1 cellular context compared by ENCODE assay signal in genomic region chr1:119647734-119648619, GRCh38.
TF ChIP-seq lines count a peak whose summit lies in the region.

TSS of gene ZNF697 (minus strand) at chr1:119648266. CDS start at chr1:119626100, 22,166 bp downstream.

TF ChIP-seq in H1, 55 proteins besides CTCF, POLR2A, EP300 and RAD21 (continued from another document):
- TF ChIP-seq E2F6 (IDR thresholded peaks at IDR 0.05) (no peak), EZH2 (IDR thresholded peaks at IDR 0.05; ENCODE audit: low read depth, low read length, severe bottlenecking) (no peak), TBP (IDR thresholded peaks at IDR 0.05; ENCODE audit: low read depth, low read length) (peak; percentile 58), BCL11A (IDR thresholded peaks at IDR 0.05; ENCODE audit: low read depth in 2 of 2, low read length in 2 of 2) (no peak), RNF2 (IDR thresholded peaks at IDR 0.05; ENCODE audit: borderline replicate concordance, low read depth, low read length, missing control alignments, poor library complexity, severe bottlenecking) (no peak), SIX5 (IDR thresholded peaks at IDR 0.05; ENCODE audit: low read depth, low read length) (peak; percentile 28; the same call in 1 of the 2 replicates), POLR2AphosphoS5 (IDR thresholded peaks at IDR 0.05; ENCODE audit: low read depth, low read length) (0 out of 2 replicates have a peak, but pooled peaks have one; percentile 47), POU5F1 (IDR thresholded peaks at IDR 0.05; ENCODE audit: low read depth, low read length) (no peak), TCF12 (IDR thresholded peaks at IDR 0.05; ENCODE audit: low read depth, low read length) (0 out of 2 replicates have a peak, but pooled peaks have one; percentile 20), NANOG (IDR thresholded peaks at IDR 0.05; ENCODE audit: insufficient read depth, low read depth, low read length, poor library complexity, severe bottlenecking) (no peak), SAP30 (IDR thresholded peaks at IDR 0.05; ENCODE audit: insufficient read depth, insufficient replicate concordance, low read length) (no peak), EGR1 (IDR thresholded peaks at IDR 0.05; ENCODE audit: borderline replicate concordance, low read depth, low read length) (no peak), RFX5 (IDR thresholded peaks at IDR 0.05; ENCODE audit: borderline replicate concordance, low read depth, low read length) (no peak), GTF2F1 (IDR thresholded peaks at IDR 0.05; ENCODE audit: borderline replicate concordance, low read depth, low read length) (0 out of 2 replicates have a peak, but pooled peaks have one; percentile 24), CEBPB (IDR thresholded peaks at IDR 0.05; ENCODE audit: low read depth, low read length) (no peak), SUZ12 (IDR thresholded peaks at IDR 0.05; ENCODE audit: low read length) (no peak), USF2 (IDR thresholded peaks at IDR 0.05; ENCODE audit: low read length) (no peak), BRCA1 (IDR thresholded peaks at IDR 0.05; ENCODE audit: low read depth, low read length) (no peak), CHD2 (IDR thresholded peaks at IDR 0.05; ENCODE audit: low read length) (0 out of 2 replicates have a peak, but pooled peaks have one; percentile 42), KDM5A (IDR thresholded peaks at IDR 0.05; ENCODE audit: low read length) (no peak), MAX (IDR thresholded peaks at IDR 0.05) (no peak; the same call in none of the 2 replicates), PHF8 (conservative IDR thresholded peaks at IDR 0.05; ENCODE audit: low read depth, low read length) (peak; percentile 76), SP2 (IDR thresholded peaks at IDR 0.05; ENCODE audit: low read length) (no peak), TEAD4 (IDR thresholded peaks at IDR 0.05; ENCODE audit: low read depth, low read length) (0 out of 2 replicates have a peak, but pooled peaks have one; percentile 24), SIN3A (conservative IDR thresholded peaks at IDR 0.05 in 1 of 2, IDR thresholded peaks at IDR 0.05 in 1 of 2; ENCODE audit: low read depth in 1 of 2, low read length in 2 of 2) (no peak; a peak in 1 of 4 replicates), ASH2L (IDR thresholded peaks at IDR 0.05; ENCODE audit: low read length) (peak; percentile 35), SP4 (IDR thresholded peaks at IDR 0.05; ENCODE audit: low read length) (no peak), KDM4A (IDR thresholded peaks at IDR 0.05; ENCODE audit: low read depth, low read length, severe bottlenecking) (peak; percentile 42)
TF ChIP-seq in H1: peak in this region for 13.
